In the genomic region with DNA sequence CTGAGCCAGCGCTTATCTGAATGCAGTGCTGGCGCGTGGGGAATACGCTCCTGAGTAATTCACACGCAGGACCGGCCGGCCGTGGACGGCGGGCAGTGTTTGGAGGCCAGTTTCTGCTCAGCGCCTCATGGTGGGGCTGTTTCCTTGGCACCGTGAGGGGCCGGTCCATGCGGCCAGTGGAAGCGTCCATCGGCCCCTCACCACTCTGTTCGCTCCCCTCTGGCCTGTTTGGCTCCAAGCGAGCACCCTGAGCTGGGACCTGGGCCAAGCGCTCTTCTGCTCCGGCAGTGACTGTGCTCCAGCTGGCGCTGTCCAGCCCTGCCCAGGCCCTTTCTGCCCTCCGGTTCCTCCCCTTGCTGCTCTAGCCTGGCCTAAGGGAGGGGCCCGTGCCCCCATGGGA, we compare ENCODE assay signal across 10 cellular contexts. TPM values are rescaled to one million over a fixed set of nuclear protein-coding genes. Genes with fewer than 3 reads are reported as not detected.
DNase-seq lines count a peak whose midpoint lies in the region; ATAC-seq and TF ChIP-seq lines count a peak whose summit lies in the region.
"Had no signal": no experiment of that assay in that cellular context is flagged by ENCODE, and none has a peak within 500 bp of the region (broad histone marks: within the 10 kb centered on the region; RNA-seq: fewer than 3 reads in every experiment).

No MANE protein-coding gene starts in this region.

- H3K36me3 ChIP-seq in mesenchymal stem cell (ENCODE audit: control insufficient read depth in 1 of 2, insufficient read depth in 2 of 2, low read depth in 1 of 2, low read length in 2 of 2) = peaks cover 0 to 9% of the 10 kb centered on the region in 2 experiments

- H3K9ac ChIP-seq in mesenchymal stem cell (ENCODE audit: low read length) = no peak overlapping the region

- H3K4ac ChIP-seq in mesenchymal stem cell (ENCODE audit: low read depth in 1 of 2, low read length in 2 of 2) = no peak overlapping the region

- ATAC-seq in GM18502 (IDR thresholded peaks at IDR 0.05; ENCODE audit: poor library complexity, unreplicated experiment) = no peak
- ATAC-seq: stimulated activated naive CD8-positive, alpha-beta T cell treated with anti-CD3 and anti-CD28 coated beads, Interleukin-15, amount 100 ng/mL, for 72 hours had no signal

- no peak overlapping the region for H3K27ac ChIP-seq in mesenchymal stem cell (ENCODE audit: low read length, poor library complexity, severe bottlenecking)

- no peak overlapping the region for H2AK5ac ChIP-seq in mesenchymal stem cell (ENCODE audit: low read length, severe bottlenecking)

- H4K8ac ChIP-seq in mesenchymal stem cell (ENCODE audit: low read length) = no peak overlapping the region

- H4K91ac ChIP-seq in mesenchymal stem cell (ENCODE audit: low read length) = no peak overlapping the region

- WGBS in mesenchymal stem cell = 83% methylated on average over 23 of the region's 23 CpGs

- H3K27me3 ChIP-seq in mesenchymal stem cell (ENCODE audit: control insufficient read depth in 1 of 2, insufficient read depth in 1 of 2, low read length in 2 of 2) = peaks cover 0 to 30% of the 10 kb centered on the region in 2 experiments

- H2BK15ac ChIP-seq in mesenchymal stem cell (ENCODE audit: low read depth, poor library complexity, severe bottlenecking) = no peak overlapping the region

- H3K23ac ChIP-seq in mesenchymal stem cell (ENCODE audit: low read length in 2 of 2) = no peak overlapping the region

- DNase-seq in AG09319 (ENCODE audit: extremely low read depth, low read depth) (no peak), epithelial cell of proximal tubule (ENCODE audit: low read depth) (no peak), medulla oblongata (ENCODE audit: extremely low spot score) (peak; percentile 89), mesenchymal stem cell (no peak), SIG-M5 (lab: John Stamatoyannopoulos, UW) (no peak), SHP77 (lab: John Stamatoyannopoulos, UW) (no peak)
- DNase-seq: KG1; stimulated activated naive CD8-positive, alpha-beta T cell treated with anti-CD3 and anti-CD28 coated beads, Interleukin-15, amount 100 ng/mL, for 72 hours had no signal

- H3K4me2 ChIP-seq in mesenchymal stem cell (ENCODE audit: low read length, poor library complexity, severe bottlenecking) = no peak overlapping the region

- H2BK5ac ChIP-seq in mesenchymal stem cell (ENCODE audit: low read depth, low read length, poor library complexity, severe bottlenecking) = no peak overlapping the region

- H3K4me3 ChIP-seq in epithelial cell of proximal tubule (ENCODE audit: low read depth, low read length) (no peak overlapping the region), mesenchymal stem cell (ENCODE audit: insufficient read depth in 1 of 2, low read depth in 1 of 2, low read length in 2 of 2) (no peak overlapping the region)

- no peak overlapping the region for H2AFZ ChIP-seq in mesenchymal stem cell (ENCODE audit: low read depth, low read length)

- H3K79me1 ChIP-seq in mesenchymal stem cell (replicated peaks; ENCODE audit: low read length, poor library complexity, severe bottlenecking) = peaks cover 36% of the 10 kb centered on the region

- H3K4me1 ChIP-seq in mesenchymal stem cell (ENCODE audit: control insufficient read depth, insufficient read depth, low read depth, low read length) = peaks cover 79% of the 10 kb centered on the region

- H2BK120ac ChIP-seq in mesenchymal stem cell (ENCODE audit: low read depth, low read length) = no peak overlapping the region

- TF ChIP-seq CTCF in AG09319 (IDR thresholded peaks at IDR 0.05; ENCODE audit: low read depth, low read length) = peak; percentile 1; the same call in 1 of the 2 replicates
- TF ChIP-seq CTCF in epithelial cell of proximal tubule (conservative IDR thresholded peaks at IDR 0.05; ENCODE audit: low read depth, low read length) = peak; percentile 53

- H3K14ac ChIP-seq in mesenchymal stem cell (ENCODE audit: low read length in 2 of 2) = no peak overlapping the region

- H2BK12ac ChIP-seq in mesenchymal stem cell (ENCODE audit: low read length in 2 of 2) = no peak overlapping the region

- H3K18ac ChIP-seq in mesenchymal stem cell (ENCODE audit: low read depth in 1 of 2, low read length in 2 of 2) = no peak overlapping the region

- H3K9me3 ChIP-seq in mesenchymal stem cell (ENCODE audit: control insufficient read depth, low read length) = no peaks in the 10 kb centered on the region

TF ChIP-seq in PFSK-1, 5 proteins besides CTCF, POLR2A, EP300 and RAD21:
- TF ChIP-seq, protein P1, sequence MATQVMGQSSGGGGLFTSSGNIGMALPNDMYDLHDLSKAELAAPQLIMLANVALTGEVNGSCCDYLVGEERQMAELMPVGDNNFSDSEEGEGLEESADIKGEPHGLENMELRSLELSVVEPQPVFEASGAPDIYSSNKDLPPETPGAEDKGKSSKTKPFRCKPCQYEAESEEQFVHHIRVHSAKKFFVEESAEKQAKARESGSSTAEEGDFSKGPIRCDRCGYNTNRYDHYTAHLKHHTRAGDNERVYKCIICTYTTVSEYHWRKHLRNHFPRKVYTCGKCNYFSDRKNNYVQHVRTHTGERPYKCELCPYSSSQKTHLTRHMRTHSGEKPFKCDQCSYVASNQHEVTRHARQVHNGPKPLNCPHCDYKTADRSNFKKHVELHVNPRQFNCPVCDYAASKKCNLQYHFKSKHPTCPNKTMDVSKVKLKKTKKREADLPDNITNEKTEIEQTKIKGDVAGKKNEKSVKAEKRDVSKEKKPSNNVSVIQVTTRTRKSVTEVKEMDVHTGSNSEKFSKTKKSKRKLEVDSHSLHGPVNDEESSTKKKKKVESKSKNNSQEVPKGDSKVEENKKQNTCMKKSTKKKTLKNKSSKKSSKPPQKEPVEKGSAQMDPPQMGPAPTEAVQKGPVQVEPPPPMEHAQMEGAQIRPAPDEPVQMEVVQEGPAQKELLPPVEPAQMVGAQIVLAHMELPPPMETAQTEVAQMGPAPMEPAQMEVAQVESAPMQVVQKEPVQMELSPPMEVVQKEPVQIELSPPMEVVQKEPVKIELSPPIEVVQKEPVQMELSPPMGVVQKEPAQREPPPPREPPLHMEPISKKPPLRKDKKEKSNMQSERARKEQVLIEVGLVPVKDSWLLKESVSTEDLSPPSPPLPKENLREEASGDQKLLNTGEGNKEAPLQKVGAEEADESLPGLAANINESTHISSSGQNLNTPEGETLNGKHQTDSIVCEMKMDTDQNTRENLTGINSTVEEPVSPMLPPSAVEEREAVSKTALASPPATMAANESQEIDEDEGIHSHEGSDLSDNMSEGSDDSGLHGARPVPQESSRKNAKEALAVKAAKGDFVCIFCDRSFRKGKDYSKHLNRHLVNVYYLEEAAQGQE (IDR thresholded peaks at IDR 0.05; ENCODE audit: insufficient read depth in 1 of 2, low read depth in 2 of 2, low read length in 2 of 2) = peak; percentile 74 to 83
- no peak for TF ChIP-seq TAF1 (IDR thresholded peaks at IDR 0.05; ENCODE audit: borderline replicate concordance, insufficient read depth, low read length)

RNA-seq across cellular contexts. Expression of a gene that starts 16.3 kb away (rescaled TPM):
- 0.23 TPM for polyA plus RNA-seq in PFSK-1 (2012; ENCODE audit: insufficient read length, low read depth)
- 0.07 and 0.12 TPM in 2 replicates for total RNA-seq in epithelial cell of proximal tubule
- polyA plus RNA-seq in mesenchymal stem cell (2013, experiment 1 of 2) = under 0.01 TPM
- not detected for polyA plus RNA-seq in mesenchymal stem cell (2013, experiment 2 of 2)

RNA-seq across cellular contexts. Expression of a gene that starts 47.4 kb away (rescaled TPM):
- 37.8 TPM for polyA plus RNA-seq in PFSK-1 (2012; ENCODE audit: insufficient read length, low read depth)
- total RNA-seq in epithelial cell of proximal tubule = 26.5 and 44.1 TPM in 2 replicates
- 10.6 TPM for polyA plus RNA-seq in mesenchymal stem cell (2013, experiment 1 of 2)
- polyA plus RNA-seq in mesenchymal stem cell (2013, experiment 2 of 2) = 10.8 TPM
